Comparison of ENCODE assay signal across 1 cellular context in the genomic region with DNA sequence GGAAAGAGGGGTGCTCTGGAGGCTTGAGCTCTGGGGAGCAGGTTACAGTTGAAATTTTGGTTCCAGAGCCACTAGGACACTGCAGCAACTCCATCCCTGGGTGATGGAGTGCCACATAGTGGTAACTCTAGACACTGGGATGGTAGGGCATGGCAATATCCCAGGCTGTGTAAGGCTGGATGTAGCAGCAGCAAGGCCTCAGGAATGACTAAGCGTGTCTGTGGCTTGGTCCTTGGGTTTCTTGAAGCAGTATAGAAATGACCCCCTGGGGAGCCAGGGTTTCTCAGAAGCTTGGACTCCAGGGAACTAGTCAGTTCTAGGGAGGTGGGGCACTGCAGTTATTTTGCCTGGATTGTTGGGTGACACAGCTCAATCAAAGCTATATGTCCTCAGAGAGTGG.
TF ChIP-seq lines count a peak whose summit lies in the region.

No MANE protein-coding gene starts in this region.

TF ChIP-seq in HCT116, 20 proteins besides CTCF, POLR2A, EP300 and RAD21 (continued from another document):
- TF ChIP-seq, protein P1, sequence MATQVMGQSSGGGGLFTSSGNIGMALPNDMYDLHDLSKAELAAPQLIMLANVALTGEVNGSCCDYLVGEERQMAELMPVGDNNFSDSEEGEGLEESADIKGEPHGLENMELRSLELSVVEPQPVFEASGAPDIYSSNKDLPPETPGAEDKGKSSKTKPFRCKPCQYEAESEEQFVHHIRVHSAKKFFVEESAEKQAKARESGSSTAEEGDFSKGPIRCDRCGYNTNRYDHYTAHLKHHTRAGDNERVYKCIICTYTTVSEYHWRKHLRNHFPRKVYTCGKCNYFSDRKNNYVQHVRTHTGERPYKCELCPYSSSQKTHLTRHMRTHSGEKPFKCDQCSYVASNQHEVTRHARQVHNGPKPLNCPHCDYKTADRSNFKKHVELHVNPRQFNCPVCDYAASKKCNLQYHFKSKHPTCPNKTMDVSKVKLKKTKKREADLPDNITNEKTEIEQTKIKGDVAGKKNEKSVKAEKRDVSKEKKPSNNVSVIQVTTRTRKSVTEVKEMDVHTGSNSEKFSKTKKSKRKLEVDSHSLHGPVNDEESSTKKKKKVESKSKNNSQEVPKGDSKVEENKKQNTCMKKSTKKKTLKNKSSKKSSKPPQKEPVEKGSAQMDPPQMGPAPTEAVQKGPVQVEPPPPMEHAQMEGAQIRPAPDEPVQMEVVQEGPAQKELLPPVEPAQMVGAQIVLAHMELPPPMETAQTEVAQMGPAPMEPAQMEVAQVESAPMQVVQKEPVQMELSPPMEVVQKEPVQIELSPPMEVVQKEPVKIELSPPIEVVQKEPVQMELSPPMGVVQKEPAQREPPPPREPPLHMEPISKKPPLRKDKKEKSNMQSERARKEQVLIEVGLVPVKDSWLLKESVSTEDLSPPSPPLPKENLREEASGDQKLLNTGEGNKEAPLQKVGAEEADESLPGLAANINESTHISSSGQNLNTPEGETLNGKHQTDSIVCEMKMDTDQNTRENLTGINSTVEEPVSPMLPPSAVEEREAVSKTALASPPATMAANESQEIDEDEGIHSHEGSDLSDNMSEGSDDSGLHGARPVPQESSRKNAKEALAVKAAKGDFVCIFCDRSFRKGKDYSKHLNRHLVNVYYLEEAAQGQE (IDR thresholded peaks at IDR 0.05; ENCODE audit: low read depth), result no peak
- no peak for TF ChIP-seq ZFX (IDR thresholded peaks at IDR 0.05)
